ENCODE assay signal across 13 cellular contexts in the genomic region with DNA sequence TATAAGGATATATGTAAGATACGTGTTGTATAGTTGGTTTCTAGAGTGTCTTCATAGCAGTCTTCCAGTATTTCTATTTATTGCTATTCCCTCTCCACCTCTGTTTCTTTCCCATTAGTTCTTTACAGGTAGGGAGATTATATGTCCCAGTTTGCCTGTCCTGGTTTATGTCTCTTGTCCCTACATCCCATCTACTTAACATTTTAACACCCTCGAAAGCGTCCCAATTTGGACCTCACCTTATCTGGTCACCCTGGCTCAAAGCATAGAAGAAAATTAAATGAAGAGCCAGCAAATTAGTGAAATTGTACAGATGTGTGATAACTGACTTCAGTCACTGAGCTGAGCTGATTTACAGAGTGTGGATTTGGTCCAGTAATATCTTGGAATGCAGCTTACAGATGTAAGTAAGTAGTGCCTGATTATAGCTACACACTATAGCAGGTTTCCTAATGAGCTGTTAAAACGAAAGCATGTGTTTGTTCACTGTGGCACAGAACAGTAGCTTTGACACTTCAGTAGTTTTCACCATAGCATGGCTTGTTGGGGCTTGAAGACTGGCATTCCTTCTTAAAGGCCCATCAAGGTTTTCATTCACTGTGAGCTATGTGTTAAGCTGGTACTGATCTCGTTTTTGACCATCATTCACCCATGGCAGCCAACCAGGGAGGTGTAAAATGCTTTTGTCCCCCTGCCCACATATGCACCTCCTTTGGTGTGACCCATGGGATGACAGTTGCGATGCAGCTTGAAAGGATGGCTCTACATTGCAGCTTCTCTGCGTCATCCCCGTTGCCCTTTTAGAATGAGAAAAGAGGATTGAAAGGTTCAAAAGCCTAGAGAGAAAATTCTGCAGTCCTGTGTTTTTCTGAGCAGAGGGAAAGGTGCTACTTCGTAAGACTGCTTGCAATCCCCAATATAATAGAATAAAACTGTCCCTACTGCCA.
DNase-seq lines count a peak whose midpoint lies in the region; ATAC-seq and TF ChIP-seq lines count a peak whose summit lies in the region.
"Had no signal": no experiment of that assay in that cellular context is flagged by ENCODE, and none has a peak within 500 bp of the region (broad histone marks: within the 10 kb centered on the region; RNA-seq: fewer than 3 reads in every experiment).

No MANE protein-coding gene starts in this region.

- no peaks in the 10 kb centered on the region for H3K36me3 Mint-ChIP-seq in CD4-positive, CD25-positive, alpha-beta regulatory T cell
- H3K36me3 Mint-ChIP-seq in endodermal cell (ENCODE audit: low read depth): no peaks in the 10 kb centered on the region
- H3K36me3 Mint-ChIP-seq: CD14-positive monocyte had no signal

- H3K36me3 ChIP-seq in CD4-positive, CD25-positive, alpha-beta regulatory T cell (ENCODE audit: control insufficient read depth, insufficient read depth, low read length): no peaks in the 10 kb centered on the region
- H3K36me3 ChIP-seq in Loucy (ENCODE audit: insufficient read depth, low read length) (no peaks in the 10 kb centered on the region), endodermal cell (ENCODE audit: control insufficient read depth, insufficient read depth, low read length) (no peaks in the 10 kb centered on the region), mucosa of descending colon (ENCODE audit: low read depth) (no peaks in the 10 kb centered on the region), MG63 (peaks cover 6% of the 10 kb centered on the region; the same call in 1 of the 2 replicates)
- H3K36me3 ChIP-seq: HAP-1 had no signal

- H3K27me3 Mint-ChIP-seq in CD4-positive, CD25-positive, alpha-beta regulatory T cell: no peaks in the 10 kb centered on the region
- no peaks in the 10 kb centered on the region for H3K27me3 Mint-ChIP-seq in endodermal cell (ENCODE audit: insufficient read depth)
- H3K27me3 Mint-ChIP-seq: activated T-cell treated with anti-CD3 and anti-CD28 coated beads, Interleukin-2, amount 50 U/mL, for 24 hours had no signal

- H3K9ac ChIP-seq in Loucy (ENCODE audit: low read depth, low read length, poor library complexity, severe bottlenecking) (peak overlapping the region; percentile 76), endodermal cell (ENCODE audit: extremely low read depth, low read length, poor library complexity, severe bottlenecking) (no peak overlapping the region)

- no peaks in the 10 kb centered on the region for H3F3A ChIP-seq in Loucy (ENCODE audit: low read depth)

- H3K4me1 Mint-ChIP-seq in CD4-positive, CD25-positive, alpha-beta regulatory T cell: peaks cover 0 to 26% (median 14%) of the 10 kb centered on the region in 4 donors
- peaks cover 17% of the 10 kb centered on the region for H3K4me1 Mint-ChIP-seq in endodermal cell

- no peaks in the 10 kb centered on the region for H3K9me3 Mint-ChIP-seq in CD4-positive, CD25-positive, alpha-beta regulatory T cell
- H3K9me3 Mint-ChIP-seq in endodermal cell: no peaks in the 10 kb centered on the region
- H3K9me3 Mint-ChIP-seq: activated T-cell treated with anti-CD3 and anti-CD28 coated beads, Interleukin-2, amount 50 U/mL, for 24 hours; CD14-positive monocyte had no signal

- H3K4me3 Mint-ChIP-seq in CD4-positive, CD25-positive, alpha-beta regulatory T cell: peak overlapping the region in 2 of 4 donors; percentile 70 to 82
- no peak overlapping the region for H3K4me3 Mint-ChIP-seq in endodermal cell

- no peaks in the 10 kb centered on the region for H4K20me1 ChIP-seq in Loucy (ENCODE audit: insufficient read depth, low read length, poor library complexity, severe bottlenecking)

- H3K4me1 ChIP-seq in CD4-positive, CD25-positive, alpha-beta regulatory T cell (ENCODE audit: control insufficient read depth, insufficient read depth, low read length, poor library complexity, severe bottlenecking): peaks cover 5% of the 10 kb centered on the region
- H3K4me1 ChIP-seq in Loucy (ENCODE audit: insufficient read depth, low read length, poor library complexity, severe bottlenecking) (peaks cover 53% of the 10 kb centered on the region), endodermal cell (ENCODE audit: control insufficient read depth, insufficient read depth, low read length) (no peaks in the 10 kb centered on the region), mucosa of descending colon (ENCODE audit: low read depth) (peaks cover 4% of the 10 kb centered on the region)

- no peak overlapping the region for H3K27ac ChIP-seq in CD4-positive, CD25-positive, alpha-beta regulatory T cell (ENCODE audit: insufficient read depth, low read length, poor library complexity, severe bottlenecking)
- H3K27ac ChIP-seq in endodermal cell (ENCODE audit: low read depth, low read length): no peak overlapping the region

- intact Hi-C loops in mucosa of descending colon (cut with DNase I, micrococcal nuclease): no loop called here

- WGBS in endodermal cell (ENCODE audit: insufficient coverage in 1 of 2, insufficient read length in 1 of 2), 2 experiments: 50 to 63% methylated on average over 4 to 8 of the region's 9 CpGs

- no peak for DNase-seq in CD4-positive, CD25-positive, alpha-beta regulatory T cell
- peak; percentile 66 for DNase-seq in endodermal cell
- no peak for DNase-seq in mucosa of descending colon
- no peak for DNase-seq in SK-N-DZ (ENCODE audit: low spot score)
- DNase-seq in activated CD8-positive, alpha-beta memory T cell treated with anti-CD3 and anti-CD28 coated beads, Interleukin-2, amount 50 U/mL, for 48 hours: no peak
- no peak for DNase-seq in GF-D8 (lab: John Stamatoyannopoulos, UW)
- DNase-seq in MG63: no peak
- DNase-seq: activated T-cell treated with anti-CD3 and anti-CD28 coated beads, Interleukin-2, amount 50 U/mL, for 24 hours; dorsolateral prefrontal cortex; stimulated activated CD4-positive, alpha-beta T cell treated with anti-CD3 and anti-CD28 coated beads, Interleukin-12 subunit alpha, Interleukin-12 subunit beta, amount 100 ng/mL, for 4 hours had no signal

- peak overlapping the region; percentile 55 for H3K4me3 ChIP-seq in CD4-positive, CD25-positive, alpha-beta regulatory T cell (ENCODE audit: low read depth, low read length)
- peak overlapping the region; percentile 66 for H3K4me3 ChIP-seq in Loucy (ENCODE audit: low read length, poor library complexity, severe bottlenecking)
- H3K4me3 ChIP-seq in endodermal cell (ENCODE audit: low read length): no peak overlapping the region
- no peak overlapping the region for H3K4me3 ChIP-seq in mucosa of descending colon
- H3K4me3 ChIP-seq in MG63: no peak overlapping the region
- H3K4me3 ChIP-seq: HAP-1 had no signal

- H3K27me3 ChIP-seq in CD4-positive, CD25-positive, alpha-beta regulatory T cell (ENCODE audit: control insufficient read depth, insufficient read depth, low read length): no peaks in the 10 kb centered on the region
- H3K27me3 ChIP-seq in Loucy (ENCODE audit: insufficient read depth, low read length, poor library complexity, severe bottlenecking) (no peaks in the 10 kb centered on the region), endodermal cell (ENCODE audit: control insufficient read depth, insufficient read depth, low read length, poor library complexity, severe bottlenecking) (no peaks in the 10 kb centered on the region), MG63 (no peaks in the 10 kb centered on the region)
- H3K27me3 ChIP-seq: dorsolateral prefrontal cortex had no signal

- no peaks in the 10 kb centered on the region for H3K9me3 ChIP-seq in CD4-positive, CD25-positive, alpha-beta regulatory T cell (ENCODE audit: control insufficient read depth in 2 of 2, low read length in 2 of 2)
- H3K9me3 ChIP-seq in Loucy (ENCODE audit: insufficient read depth, low read depth, low read length) (no peaks in the 10 kb centered on the region), endodermal cell (ENCODE audit: control insufficient read depth, low read length) (no peaks in the 10 kb centered on the region), mucosa of descending colon (no peaks in the 10 kb centered on the region), MG63 (no peaks in the 10 kb centered on the region)
- H3K9me3 ChIP-seq: HAP-1 had no signal

- ATAC-seq in CD4-positive, CD25-positive, alpha-beta regulatory T cell (ENCODE audit: low read depth in 2 of 2): no peak
- ATAC-seq in mucosa of descending colon: peak; percentile 23

- H3K9me2 ChIP-seq in Loucy (replicated peaks; ENCODE audit: low read depth, low read length): no peaks in the 10 kb centered on the region

- H3K79me2 ChIP-seq in Loucy (ENCODE audit: insufficient read depth, low read length): no peaks in the 10 kb centered on the region

- H3K4me2 ChIP-seq in Loucy (ENCODE audit: low read depth, low read length, poor library complexity, severe bottlenecking): peak overlapping the region; percentile 89

- H3K27ac Mint-ChIP-seq in CD4-positive, CD25-positive, alpha-beta regulatory T cell: no peak overlapping the region
- H3K27ac Mint-ChIP-seq in endodermal cell: no peak overlapping the region

- TF ChIP-seq CTCF in Loucy (conservative IDR thresholded peaks at IDR 0.05; ENCODE audit: low read length) (no peak), endodermal cell (conservative IDR thresholded peaks at IDR 0.05) (no peak), mucosa of descending colon (IDR thresholded peaks at IDR 0.05) (no peak)

- H2AFZ ChIP-seq in Loucy (ENCODE audit: low read length): peak overlapping the region; percentile 52; the same call in 1 of the 2 replicates

Comparison
In these comparisons a context has a peak if more than half of its experiments do, and no peak if none do; other contexts are left out.
1. H3K4me3 ChIP-seq: peak in CD4-positive, CD25-positive, alpha-beta regulatory T cell (single experiment) and Loucy (single experiment); none in endodermal cell (single experiment), mucosa of descending colon (single experiment) and MG63 (single experiment).